ENCODE assay signal across 13 cellular contexts in the genomic region with DNA sequence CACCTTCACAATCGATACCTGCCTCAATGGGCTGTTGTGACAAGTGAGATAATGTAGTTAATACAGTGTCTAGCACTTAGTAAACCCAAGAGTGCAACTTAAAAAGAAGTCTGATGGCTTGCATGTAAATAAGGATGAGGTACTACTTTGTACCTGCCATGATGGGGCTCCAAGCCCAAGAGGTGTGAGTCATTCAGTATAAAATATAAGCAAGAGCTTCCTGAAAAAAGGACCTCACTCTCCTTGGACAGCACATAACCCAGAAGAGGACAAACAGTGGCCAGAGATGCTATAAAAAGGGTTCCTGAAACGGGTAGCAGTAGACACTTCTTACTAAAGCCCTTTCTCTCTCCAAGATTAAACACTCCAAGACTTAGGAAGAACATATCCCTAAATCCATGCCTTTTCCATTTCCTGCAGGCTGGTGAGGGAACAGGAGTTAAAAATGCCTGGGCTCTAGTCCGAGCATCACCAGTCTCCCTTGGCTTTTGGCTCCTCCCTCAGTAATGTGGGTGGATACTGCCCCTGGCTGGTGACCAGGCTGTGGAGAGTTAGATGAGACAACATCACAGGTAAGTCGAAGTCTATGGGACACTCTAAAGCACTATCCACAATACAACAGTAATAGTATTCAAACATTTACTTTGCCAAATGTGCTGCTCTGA. TPM values are rescaled to one million over a fixed set of nuclear protein-coding genes. Genes with fewer than 3 reads are reported as not detected.
DNase-seq lines count a peak whose midpoint lies in the region; ATAC-seq and TF ChIP-seq lines count a peak whose summit lies in the region.
"Had no signal": no experiment of that assay in that cellular context is flagged by ENCODE, and none has a peak within 500 bp of the region (broad histone marks: within the 10 kb centered on the region; RNA-seq: fewer than 3 reads in every experiment).

No MANE protein-coding gene starts in this region.

- DNase-seq in T-helper 1 cell: no peak
- peak; percentile 60 for DNase-seq in M059J (ENCODE audit: low read depth)
- DNase-seq in endodermal cell: no peak
- DNase-seq in sigmoid colon: no peak
- DNase-seq in SJCRH30: no peak
- no peak for DNase-seq in NCI-H345 treated with DMSO at 0.1 percent for 48 hours (lab: John Stamatoyannopoulos, UW; ENCODE audit: unreplicated experiment)
- DNase-seq: 8988T; activated CD4-positive, alpha-beta T cell treated with anti-CD3 and anti-CD28 coated beads for 4 hours; anterior cingulate cortex; DMS153; NCI-H82 had no signal

- ATAC-seq in GM19324 (IDR thresholded peaks at IDR 0.05; ENCODE audit: low FRiP score, unreplicated experiment): no peak

- H3K9ac ChIP-seq in endodermal cell (ENCODE audit: extremely low read depth, low read length, poor library complexity, severe bottlenecking): no peak overlapping the region

- TF ChIP-seq POLR2A in sigmoid colon (IDR thresholded peaks at IDR 0.05): no peak

- H3K27ac ChIP-seq in endodermal cell (ENCODE audit: low read depth, low read length) (no peak overlapping the region), sigmoid colon (peak overlapping the region; percentile 29 to 66 (median 53)), SJCRH30 (no peak overlapping the region)

- H3K9me3 ChIP-seq in endodermal cell (ENCODE audit: control insufficient read depth, low read length): no peaks in the 10 kb centered on the region
- H3K9me3 ChIP-seq in sigmoid colon: no peaks in the 10 kb centered on the region
- H3K9me3 ChIP-seq in SJCRH30 (replicated peaks): no peaks in the 10 kb centered on the region

- peaks cover 19% of the 10 kb centered on the region for H3K36me3 Mint-ChIP-seq in T-helper 1 cell treated with Interleukin-12 subunit alpha and Interleukin-12 subunit beta and Interleukin-4 antibody, amounts not matched to agents 30 μg/mL and 1 μg/mL, for 36 hours (ENCODE audit: low read depth)
- H3K36me3 Mint-ChIP-seq in endodermal cell (ENCODE audit: low read depth): peaks cover 32% of the 10 kb centered on the region

- no peaks in the 10 kb centered on the region for H3K9me3 Mint-ChIP-seq in T-helper 1 cell treated with Interleukin-12 subunit alpha and Interleukin-12 subunit beta and Interleukin-4 antibody, amounts not matched to agents 30 μg/mL and 1 μg/mL, for 36 hours
- no peaks in the 10 kb centered on the region for H3K9me3 Mint-ChIP-seq in endodermal cell

- H3K4me1 ChIP-seq in endodermal cell (ENCODE audit: control insufficient read depth, insufficient read depth, low read length) (peaks cover 1% of the 10 kb centered on the region), sigmoid colon (peaks cover 0 to 75% (median 72%) of the 10 kb centered on the region in 4 donors), SJCRH30 (peaks cover 24% of the 10 kb centered on the region)

- peaks cover 60% of the 10 kb centered on the region for H3K4me1 Mint-ChIP-seq in T-helper 1 cell treated with Interleukin-12 subunit alpha and Interleukin-12 subunit beta and Interleukin-4 antibody, amounts not matched to agents 30 μg/mL and 1 μg/mL, for 36 hours (ENCODE audit: low read depth)
- peaks cover 34% of the 10 kb centered on the region for H3K4me1 Mint-ChIP-seq in endodermal cell

- H3K27me3 ChIP-seq in endodermal cell (ENCODE audit: control insufficient read depth, insufficient read depth, low read length, poor library complexity, severe bottlenecking) (no peaks in the 10 kb centered on the region), sigmoid colon (no peaks in the 10 kb centered on the region), SJCRH30 (no peaks in the 10 kb centered on the region)

- WGBS in endodermal cell (ENCODE audit: insufficient coverage in 1 of 2, insufficient read length in 1 of 2), 2 experiments: 78 to 80% methylated on average over 1 to 4 of the region's 4 CpGs
- 66 to 77% methylated on average over 4 of the region's 4 CpGs for WGBS in sigmoid colon, 2 donors

- peak overlapping the region; percentile 62 for H3K27ac Mint-ChIP-seq in T-helper 1 cell treated with Interleukin-12 subunit alpha and Interleukin-12 subunit beta and Interleukin-4 antibody, amounts not matched to agents 30 μg/mL and 1 μg/mL, for 36 hours
- peak overlapping the region; percentile 18 for H3K27ac Mint-ChIP-seq in endodermal cell

- H3K36me3 ChIP-seq in endodermal cell (ENCODE audit: control insufficient read depth, insufficient read depth, low read length) (peaks cover 15% of the 10 kb centered on the region), sigmoid colon (no peaks in the 10 kb centered on the region), SJCRH30 (peaks cover 33% of the 10 kb centered on the region)

- TF ChIP-seq CTCF in endodermal cell (conservative IDR thresholded peaks at IDR 0.05) (no peak), sigmoid colon (IDR thresholded peaks at IDR 0.05) (no peak)

- intact Hi-C loops in sigmoid colon (cut with DNase I): no loop called here

- H3K4me3 ChIP-seq in endodermal cell (ENCODE audit: low read length) (no peak overlapping the region), sigmoid colon (no peak overlapping the region), SJCRH30 (no peak overlapping the region)

- no peaks in the 10 kb centered on the region for H3K27me3 Mint-ChIP-seq in T-helper 1 cell treated with Interleukin-12 subunit alpha and Interleukin-12 subunit beta and Interleukin-4 antibody, amounts not matched to agents 30 μg/mL and 1 μg/mL, for 36 hours (ENCODE audit: low read depth)
- H3K27me3 Mint-ChIP-seq in endodermal cell (ENCODE audit: insufficient read depth): no peaks in the 10 kb centered on the region

- TF ChIP-seq EP300 in sigmoid colon (IDR thresholded peaks at IDR 0.05): no peak

- H3K4me3 Mint-ChIP-seq in T-helper 1 cell treated with Interleukin-12 subunit alpha and Interleukin-12 subunit beta and Interleukin-4 antibody, amounts not matched to agents 30 μg/mL and 1 μg/mL, for 36 hours: no peak overlapping the region
- no peak overlapping the region for H3K4me3 Mint-ChIP-seq in endodermal cell

RNA-seq across cellular contexts. Expression of a gene that starts 4.2 kb away (rescaled TPM):
- 135 and 170 TPM in 2 replicates for total RNA-seq in M059J (2014; rRNA removed; shearing (Covaris generic))
- 100 to 1,000 TPM; 165 to 168 TPM for total RNA-seq in endodermal cell
- 148 TPM for polyA plus RNA-seq in endodermal cell (2013, experiment 1 of 2)
- 147 TPM for polyA plus RNA-seq in endodermal cell (2013, experiment 2 of 2)
- total RNA-seq in sigmoid colon: 100 to 1,000 TPM in 1 of 4 donors, 10 to 100 TPM in 3; 55.0 to 117 (median 65.6) TPM
- polyA plus RNA-seq in sigmoid colon: 10 to 100 TPM; 80.4 to 94.1 (median 91.3) TPM
- total RNA-seq in SJCRH30 (2014; rRNA removed; shearing (Covaris generic)): 216 and 249 TPM in 2 replicates

RNA-seq across cellular contexts. Expression of a gene that starts 44.8 kb away (rescaled TPM):
- total RNA-seq in M059J (2014; rRNA removed; shearing (Covaris generic)): 49.6 and 61.9 TPM in 2 replicates
- 10 to 100 TPM; 28.0 to 30.9 TPM for total RNA-seq in endodermal cell
- 27.7 TPM for polyA plus RNA-seq in endodermal cell (2013, experiment 1 of 2)
- 22.7 TPM for polyA plus RNA-seq in endodermal cell (2013, experiment 2 of 2)
- total RNA-seq in sigmoid colon: 10 to 100 TPM; 19.1 to 27.4 (median 22.6) TPM
- 10 to 100 TPM; 13.8 to 24.2 (median 14.3) TPM for polyA plus RNA-seq in sigmoid colon
- 67.7 TPM in 2 replicates for total RNA-seq in SJCRH30 (2014; rRNA removed; shearing (Covaris generic))

Comparison
In these comparisons a context has a peak if more than half of its experiments do, and no peak if none do; other contexts are left out.
1. H3K27ac ChIP-seq: peak in sigmoid colon (4 of 4); none in endodermal cell (single experiment) and SJCRH30 (single experiment).